In genomic region chr21:14687277-14687642, GRCh38 we compare ENCODE assay signal across 10 cellular contexts.
DNase-seq lines count a peak whose midpoint lies in the region; ATAC-seq and TF ChIP-seq lines count a peak whose summit lies in the region.
"Had no signal": no experiment of that assay in that cellular context is flagged by ENCODE, and none has a peak within 500 bp of the region (broad histone marks: within the 10 kb centered on the region; RNA-seq: fewer than 3 reads in every experiment).

No MANE protein-coding gene starts in this region.

- ATAC-seq in left ventricle myocardium superior, result peak; percentile 12
- ATAC-seq in HG03097 (IDR thresholded peaks at IDR 0.05; ENCODE audit: low FRiP score, unreplicated experiment), result peak; percentile 41
- ATAC-seq in T-cell (replicated peaks in 1 of 4), result no peak
- ATAC-seq in upper lobe of right lung, result peak; percentile 77
- no peak for ATAC-seq in WTC11

- CTCF ChIA-PET in T-cell (lab: Charles Lee), result interaction anchor here in 1 of 2 donors (2.6 kb wide), 1 partner anchor 11 kb away, joined by 10 read pairs; no protein-coding TSS in a partner anchor
- CTCF ChIA-PET in WTC11 (lab: Charles Lee), result no interaction called here

- POLR2A ChIA-PET in T-cell (lab: Charles Lee) (no interaction called here), WTC11 (lab: Charles Lee) (no interaction called here)

- peaks cover 3% of the 10 kb centered on the region for H3K9me3 ChIP-seq in left ventricle myocardium inferior (replicated peaks)
- H3K9me3 ChIP-seq in upper lobe of right lung, result no peaks in the 10 kb centered on the region
- H3K9me3 ChIP-seq: BLaER1 had no signal

- H3K4me1 Mint-ChIP-seq in T-cell (peaks cover 37 to 45% (median 42%) of the 10 kb centered on the region in 3 donors), WTC11 (peaks cover 28% of the 10 kb centered on the region)

- H3K36me3 ChIP-seq in left ventricle myocardium inferior, result no peaks in the 10 kb centered on the region
- H3K36me3 ChIP-seq in upper lobe of right lung, result no peaks in the 10 kb centered on the region
- H3K36me3 ChIP-seq: BLaER1 had no signal

- H3K27ac ChIP-seq in left ventricle myocardium inferior (replicated peaks) (no peak overlapping the region), upper lobe of right lung (no peak overlapping the region)
- H3K27ac ChIP-seq: BLaER1 had no signal

- H3K36me3 Mint-ChIP-seq in T-cell, result no peaks in the 10 kb centered on the region
- peaks cover 2% of the 10 kb centered on the region; the same call in 1 of the 2 replicates for H3K36me3 Mint-ChIP-seq in WTC11

- H3K27me3 Mint-ChIP-seq in T-cell (no peaks in the 10 kb centered on the region), WTC11 (ENCODE audit: low read depth) (no peaks in the 10 kb centered on the region; the same call in 1 of the 2 replicates)

- no peak overlapping the region for H3K4me3 ChIP-seq in left ventricle myocardium inferior
- no peak overlapping the region for H3K4me3 ChIP-seq in upper lobe of right lung
- H3K4me3 ChIP-seq: BLaER1 had no signal

- H3K27me3 ChIP-seq in left ventricle myocardium inferior (ENCODE audit: low read depth) (no peaks in the 10 kb centered on the region), upper lobe of right lung (no peaks in the 10 kb centered on the region)
- H3K27me3 ChIP-seq: BLaER1 had no signal

- H3K4me1 ChIP-seq in left ventricle myocardium inferior (no peaks in the 10 kb centered on the region), upper lobe of right lung (peaks cover 6% of the 10 kb centered on the region)

- intact Hi-C loops in left ventricle myocardium superior (cut with micrococcal nuclease), result no loop called here
- intact Hi-C loops in left ventricle myocardium inferior (cut with micrococcal nuclease), result no loop called here
- intact Hi-C loops in upper lobe of right lung (cut with DNase I), result no loop called here

- H3K27ac Mint-ChIP-seq in T-cell (peak overlapping the region; percentile 70 to 74), WTC11 (no peak overlapping the region)

- no peak for DNase-seq in left ventricle myocardium superior
- no peak for DNase-seq in left ventricle myocardium inferior
- no peak for DNase-seq in T-cell
- DNase-seq in upper lobe of right lung, result no peak
- DNase-seq in WTC11 (ENCODE audit: low spot score), result no peak
- no peak for DNase-seq in AG20443 (ENCODE audit: low spot score)
- DNase-seq in RKO (ENCODE audit: low spot score), result no peak
- DNase-seq: right cardiac atrium had no signal

- TF ChIP-seq CTCF in left ventricle myocardium inferior (IDR thresholded peaks at IDR 0.05; ENCODE audit: borderline replicate concordance), result no peak
- no peak for TF ChIP-seq CTCF in upper lobe of right lung (IDR thresholded peaks at IDR 0.05)
- TF ChIP-seq CTCF in WTC11 (IDR thresholded peaks at IDR 0.05), result no peak

- peak overlapping the region in 2 of 3 donors; percentile 52 to 62 for H3K4me3 Mint-ChIP-seq in T-cell
- H3K4me3 Mint-ChIP-seq in WTC11, result no peak overlapping the region

- H3K9me3 Mint-ChIP-seq in T-cell, result no peaks in the 10 kb centered on the region
- peaks cover 19% of the 10 kb centered on the region for H3K9me3 Mint-ChIP-seq in WTC11

TF ChIP-seq in WTC11, 78 proteins besides CTCF, POLR2A, EP300 and RAD21:
- TF ChIP-seq HMGA2 (CRISPR knock-in tag; IDR thresholded peaks at IDR 0.05) (no peak), FOXP4 (CRISPR knock-in tag; IDR thresholded peaks at IDR 0.05) (no peak), RELA (CRISPR knock-in tag; IDR thresholded peaks at IDR 0.05; ENCODE audit: borderline replicate concordance) (no peak), TP53 (CRISPR knock-in tag; IDR thresholded peaks at IDR 0.05) (no peak), ZNF396 (CRISPR knock-in tag; IDR thresholded peaks at IDR 0.05; ENCODE audit: borderline replicate concordance) (no peak), MYBL2 (CRISPR knock-in tag; IDR thresholded peaks at IDR 0.05) (no peak), NFATC4 (CRISPR knock-in tag; IDR thresholded peaks at IDR 0.05) (no peak), TEAD4 (CRISPR knock-in tag; IDR thresholded peaks at IDR 0.05) (no peak), ZNF121 (CRISPR knock-in tag; IDR thresholded peaks at IDR 0.05) (no peak), ZNF219 (CRISPR knock-in tag; IDR thresholded peaks at IDR 0.05; ENCODE audit: borderline replicate concordance) (no peak), ARID4B (CRISPR knock-in tag; IDR thresholded peaks at IDR 0.05; ENCODE audit: borderline replicate concordance) (no peak), CDX4 (CRISPR knock-in tag; IDR thresholded peaks at IDR 0.05; ENCODE audit: borderline replicate concordance) (no peak)

Comparison
In these comparisons a context has a peak if more than half of its experiments do, and no peak if none do; other contexts are left out.
1. ATAC-seq: peak in left ventricle myocardium superior (single experiment), HG03097 (single experiment) and upper lobe of right lung (single experiment); none in T-cell (0 of 4) and WTC11 (single experiment).